1 cellular context compared by ENCODE assay signal in genomic region chr22:42880815-42881214, GRCh38.
TF ChIP-seq lines count a peak whose summit lies in the region.

No MANE protein-coding gene starts in this region.

TF ChIP-seq in HEK293T, 16 proteins besides CTCF, POLR2A, EP300 and RAD21 (continued from another document):
- TF ChIP-seq HDGF (IDR thresholded peaks at IDR 0.05; ENCODE audit: borderline replicate concordance) (no peak), ARNT (IDR thresholded peaks at IDR 0.05) (no peak), L3MBTL2 (conservative IDR thresholded peaks at IDR 0.05) (no peak), TARDBP (IDR thresholded peaks at IDR 0.05) (no peak), CTBP1 (IDR thresholded peaks at IDR 0.05; ENCODE audit: borderline replicate concordance) (no peak), SP1 (IDR thresholded peaks at IDR 0.05) (no peak), FOXA1 (IDR thresholded peaks at IDR 0.05) (no peak)
